Comparison of ENCODE assay signal across 8 cellular contexts in the genomic region with DNA sequence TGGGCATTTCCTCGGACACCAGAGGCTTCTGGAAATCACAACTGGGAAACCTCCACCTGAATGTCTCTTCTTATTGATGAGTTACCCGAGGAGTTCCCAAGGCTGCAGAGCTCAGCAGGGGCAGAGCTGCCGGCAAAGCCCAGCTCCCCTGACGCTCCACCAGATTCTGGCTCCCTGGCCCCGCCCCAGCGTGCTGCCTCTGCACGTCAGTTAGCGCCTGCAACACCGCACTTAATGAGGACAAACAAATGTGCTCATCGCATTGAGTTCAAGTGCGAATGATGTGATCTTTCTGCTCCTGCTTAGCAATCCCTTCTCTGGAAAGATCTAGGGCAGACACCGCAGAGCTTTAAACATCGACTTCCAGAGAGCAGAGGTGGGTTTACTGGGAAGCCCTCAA. TPM values are rescaled to one million over a fixed set of nuclear protein-coding genes. Genes with fewer than 3 reads are reported as not detected.
DNase-seq lines count a peak whose midpoint lies in the region; ATAC-seq, FAIRE-seq and TF ChIP-seq lines count a peak whose summit lies in the region.

No MANE protein-coding gene starts in this region.

- FAIRE-seq in GM18507 (lab: Jason Lieb, UNC), result peak; percentile 24

- no peak for TF ChIP-seq CTCF in Peyer's patch (IDR thresholded peaks at IDR 0.05)
- TF ChIP-seq CTCF in choroid plexus epithelial cell (conservative IDR thresholded peaks at IDR 0.05; ENCODE audit: low read depth, low read length), result no peak
- TF ChIP-seq CTCF in lung (IDR thresholded peaks at IDR 0.05; ENCODE audit: control extremely low read depth, extremely low read depth), result no peak

- H3K4me3 Mint-ChIP-seq in stimulated activated naive B cell treated with anti-CD40 and anti-IgM and Interleukin-4, amounts not matched to agents 10 μg/mL and 1 μg/mL and 100 μg/mL, for 72 hours, result peak overlapping the region; percentile 60 to 75

- H3K9me3 ChIP-seq in Peyer's patch (no peaks in the 10 kb centered on the region), lung (ENCODE audit: control insufficient read depth in 2 of 2, insufficient read depth in 1 of 2, low read length in 1 of 2) (no peaks in the 10 kb centered on the region)

- H3K9me3 Mint-ChIP-seq in stimulated activated naive B cell treated with anti-CD40 and anti-IgM and Interleukin-4, amounts not matched to agents 10 μg/mL and 1 μg/mL and 100 μg/mL, for 72 hours, result no peaks in the 10 kb centered on the region

- DNase-seq in GM18507 (ENCODE audit: extremely low spot score, insufficient read length, low read depth), result no peak
- peak in 2 of 3 donors; percentile 58 to 67 for DNase-seq in Peyer's patch
- DNase-seq in choroid plexus epithelial cell (ENCODE audit: low read depth), result peak; percentile 59
- peak; percentile 52 for DNase-seq in lung (ENCODE audit: low spot score)
- DNase-seq in stimulated activated naive B cell treated with anti-CD40 and anti-IgM and Interleukin-4, amounts not matched to agents 10 μg/mL and 1 μg/mL and 100 μg/mL, for 72 hours, result no peak

- H3K4me3 ChIP-seq in Peyer's patch (peak overlapping the region in 2 of 4 donors; percentile 14 to 20), choroid plexus epithelial cell (ENCODE audit: low read depth, low read length) (peak overlapping the region; percentile 23), lung (no peak overlapping the region)

- peak overlapping the region; percentile 42 for H3K27ac Mint-ChIP-seq in stimulated activated naive B cell treated with anti-CD40 and anti-IgM and Interleukin-4, amounts not matched to agents 10 μg/mL and 1 μg/mL and 100 μg/mL, for 72 hours

- ATAC-seq in lung (ENCODE audit: insufficient read depth, low FRiP score) (peak; percentile 43), GM21390 (IDR thresholded peaks at IDR 0.05; ENCODE audit: unreplicated experiment) (no peak), GM19467 (IDR thresholded peaks at IDR 0.05; ENCODE audit: unreplicated experiment) (no peak), GM19023 (IDR thresholded peaks at IDR 0.05; ENCODE audit: unreplicated experiment) (no peak)
- peak; percentile 44 to 46 for ATAC-seq in stimulated activated naive B cell treated with anti-CD40 and anti-IgM and Interleukin-4, amounts not matched to agents 10 μg/mL and 1 μg/mL and 100 μg/mL, for 72 hours (replicated peaks)

- no peak overlapping the region for H3K27ac ChIP-seq in Peyer's patch
- no peak overlapping the region for H3K27ac ChIP-seq in lung (ENCODE audit: low read depth in 1 of 2, low read length in 1 of 2)

- no peaks in the 10 kb centered on the region for H3K36me3 Mint-ChIP-seq in stimulated activated naive B cell treated with anti-CD40 and anti-IgM and Interleukin-4, amounts not matched to agents 10 μg/mL and 1 μg/mL and 100 μg/mL, for 72 hours

- H3K4me1 Mint-ChIP-seq in stimulated activated naive B cell treated with anti-CD40 and anti-IgM and Interleukin-4, amounts not matched to agents 10 μg/mL and 1 μg/mL and 100 μg/mL, for 72 hours, result peaks cover 10 to 21% of the 10 kb centered on the region in 2 donors

- 14 to 15% methylated on average over 13 of the region's 13 CpGs for WGBS in lung, 2 donors

- H3K4me1 ChIP-seq in Peyer's patch, result peaks cover 0 to 6% (median 0%) of the 10 kb centered on the region in 4 donors
- H3K4me1 ChIP-seq in lung (ENCODE audit: control insufficient read depth in 2 of 2, insufficient read depth in 2 of 2, low read length in 2 of 2), result peaks cover 0 to 3% of the 10 kb centered on the region in 2 donors

- no peak for TF ChIP-seq POLR2A in Peyer's patch (IDR thresholded peaks at IDR 0.05)

- peaks cover 16 to 29% of the 10 kb centered on the region in 2 donors for H3K27me3 Mint-ChIP-seq in stimulated activated naive B cell treated with anti-CD40 and anti-IgM and Interleukin-4, amounts not matched to agents 10 μg/mL and 1 μg/mL and 100 μg/mL, for 72 hours

- H3K36me3 ChIP-seq in Peyer's patch, result no peaks in the 10 kb centered on the region
- H3K36me3 ChIP-seq in lung (ENCODE audit: control insufficient read depth in 2 of 2, insufficient read depth in 2 of 2, low read length in 2 of 2), result no peaks in the 10 kb centered on the region

- H3K27me3 ChIP-seq in Peyer's patch (no peaks in the 10 kb centered on the region), lung (ENCODE audit: control insufficient read depth, insufficient read depth) (no peaks in the 10 kb centered on the region)

RNA-seq across cellular contexts. Expression of a gene that starts 55.5 kb away (rescaled TPM):
- total RNA-seq in Peyer's patch (100 to 1,000 TPM in 1 of 4 donors, 10 to 100 TPM in 3; 33.4 to 120 (median 43.0) TPM), lung (10 to 100 TPM; 29.6 to 82.1 TPM)
- 10 to 100 TPM in 1 of 2 donors, 1 to 10 TPM in 1; 7.6 to 11.5 TPM for polyA plus RNA-seq in lung

Comparison
In these comparisons a context has a peak if more than half of its experiments do, and no peak if none do; other contexts are left out.
1. DNase-seq: peak in Peyer's patch (2 of 3), choroid plexus epithelial cell (single experiment) and lung (single experiment); none in GM18507 (single experiment) and stimulated activated naive B cell treated with anti-CD40 and anti-IgM and Interleukin-4, amounts not matched to agents 10 μg/mL and 1 μg/mL and 100 μg/mL, for 72 hours (single experiment).
2. ATAC-seq: peak in lung (single experiment) and stimulated activated naive B cell treated with anti-CD40 and anti-IgM and Interleukin-4, amounts not matched to agents 10 μg/mL and 1 μg/mL and 100 μg/mL, for 72 hours (2 of 2); none in GM21390 (single experiment), GM19467 (single experiment) and GM19023 (single experiment).